ENCODE assay signal across 8 cellular contexts in the genomic region with DNA sequence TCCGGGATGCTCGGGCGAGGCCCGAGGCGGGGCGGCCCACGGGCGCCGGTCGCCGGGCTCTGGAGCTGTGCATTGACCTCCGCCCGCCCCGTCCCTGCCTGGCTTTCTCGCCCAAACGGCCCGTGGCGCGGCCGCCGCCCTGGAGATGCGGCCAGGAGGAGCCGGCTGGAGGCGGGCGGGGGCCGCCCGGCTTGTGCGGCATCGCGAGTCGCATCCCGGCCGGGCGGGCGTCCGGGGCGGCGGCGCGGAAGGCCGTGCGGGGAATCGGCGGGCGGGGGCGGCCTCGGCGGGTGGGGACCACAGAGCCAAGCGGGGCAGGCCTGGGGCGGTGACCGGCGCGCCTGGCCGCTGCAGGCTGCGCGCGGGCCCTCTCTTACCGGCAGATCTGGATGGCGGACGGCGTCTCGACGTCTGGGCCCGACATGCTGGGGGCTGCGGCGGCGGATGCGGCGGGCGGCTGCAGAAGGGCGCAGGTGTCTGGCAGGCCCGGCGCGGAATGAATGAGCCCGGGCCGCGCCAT. TPM values are rescaled to one million over a fixed set of nuclear protein-coding genes. Genes with fewer than 3 reads are reported as not detected.
DNase-seq lines count a peak whose midpoint lies in the region; TF ChIP-seq lines count a peak whose summit lies in the region.

No MANE protein-coding gene starts in this region.

- DNase-seq in RWPE1 (ENCODE audit: low spot score) (no peak), fibroblast of lung (ENCODE audit: low read depth in 2 of 2) (no peak), progenitor cell of endocrine pancreas (ENCODE audit: low spot score, unreplicated experiment) (peak; percentile 18), NCI-H446 treated with DMSO at 0.1 percent for 48 hours (lab: John Stamatoyannopoulos, UW) (no peak), cerebellar cortex (ENCODE audit: low spot score) (no peak), GM10266 (ENCODE audit: extremely low spot score) (no peak)

- H2AFZ ChIP-seq in fibroblast of lung (ENCODE audit: low read length), result peak overlapping the region; percentile 64

- no peaks in the 10 kb centered on the region for H4K20me1 ChIP-seq in fibroblast of lung (ENCODE audit: control insufficient read depth, extremely low read depth, insufficient read depth, low read length)

- H3K36me3 Mint-ChIP-seq in progenitor cell of endocrine pancreas (ENCODE audit: insufficient read depth), result no peaks in the 10 kb centered on the region

- H3K4me3 ChIP-seq in GM12875 (ENCODE audit: low read depth, low read length), result peak overlapping the region; percentile 70
- H3K4me3 ChIP-seq in HEK293 (ENCODE audit: low read depth, low read length), result peak overlapping the region; percentile 75
- H3K4me3 ChIP-seq in fibroblast of lung (replicated peaks in 1 of 4; ENCODE audit: control extremely low read depth in 1 of 4, insufficient read depth in 1 of 4, low read depth in 3 of 4, low read length in 4 of 4), result peak overlapping the region; percentile 59 to 65 (median 62)

- H3K27me3 Mint-ChIP-seq in progenitor cell of endocrine pancreas, result peaks cover 21% of the 10 kb centered on the region

- peak overlapping the region; percentile 96 for H3K4me2 ChIP-seq in fibroblast of lung (ENCODE audit: extremely low read depth, insufficient read depth, low read length)

- H3K79me2 ChIP-seq in fibroblast of lung (ENCODE audit: control insufficient read depth, insufficient read depth, low read length), result peaks cover 12% of the 10 kb centered on the region

- H3K4me3 Mint-ChIP-seq in progenitor cell of endocrine pancreas (ENCODE audit: low read depth), result peak overlapping the region; percentile 78

- CTCF ChIA-PET in HEK293 (lab: Yijun Ruan, JAX), result interaction anchor here (1.0 to 3.1 kb wide), 4 partner anchors 42 to 147 kb away, joined by 4 to 10 read pairs (median 7); no protein-coding TSS in a partner anchor
- CTCF ChIA-PET in RWPE1 (lab: Yijun Ruan, JAX), result interaction anchor here (1.0 to 1.7 kb wide), 2 partner anchors 12 to 147 kb away, joined by 3 to 4 read pairs; no protein-coding TSS in a partner anchor

- H3K4me1 Mint-ChIP-seq in progenitor cell of endocrine pancreas (ENCODE audit: low read depth), result peaks cover 9% of the 10 kb centered on the region

- POLR2A ChIA-PET in HEK293 (lab: Yijun Ruan, JAX), result interaction anchor here (1.0 to 2.0 kb wide), 10 partner anchors 8 to 187 kb away, joined by 3 to 11 read pairs (median 3); a partner anchor contains a TSS
- POLR2A ChIA-PET in RWPE1 (lab: Yijun Ruan, JAX; ENCODE audit: low non-redundant PET), result no interaction called here

- H3K9ac ChIP-seq in fibroblast of lung (ENCODE audit: insufficient read depth, low read length), result peak overlapping the region; percentile 78

- H3K9me3 Mint-ChIP-seq in progenitor cell of endocrine pancreas (ENCODE audit: low read depth), result no peaks in the 10 kb centered on the region

- H3K4me1 ChIP-seq in HEK293 (ENCODE audit: control insufficient read depth, insufficient read depth, low read length) (peaks cover 8% of the 10 kb centered on the region; the same call in 1 of the 2 replicates), fibroblast of lung (ENCODE audit: control insufficient read depth, extremely low read depth, insufficient read depth, low read length) (peaks cover 7% of the 10 kb centered on the region)

- H3K36me3 ChIP-seq in HEK293 (ENCODE audit: control insufficient read depth in 2 of 2, insufficient read depth in 1 of 2, low read length in 2 of 2) (peaks cover 0 to 9% of the 10 kb centered on the region in 2 experiments; a peak in 2 of 3 replicates), fibroblast of lung (ENCODE audit: control insufficient read depth, insufficient read depth, low read length) (no peaks in the 10 kb centered on the region)

- H3K27ac Mint-ChIP-seq in progenitor cell of endocrine pancreas, result no peak overlapping the region

- H3K9me3 ChIP-seq in HEK293 (ENCODE audit: control insufficient read depth, insufficient read depth, low read depth, low read length) (no peaks in the 10 kb centered on the region), fibroblast of lung (ENCODE audit: control insufficient read depth, insufficient read depth, low read depth, low read length) (no peaks in the 10 kb centered on the region)

- H3K27ac ChIP-seq in HEK293 (ENCODE audit: extremely low read depth, low read depth, low read length), result peak overlapping the region; percentile 57; the same call in 1 of the 2 replicates
- H3K27ac ChIP-seq in RWPE1, result peak overlapping the region; percentile 95
- peak overlapping the region; percentile 27 for H3K27ac ChIP-seq in fibroblast of lung (ENCODE audit: insufficient read depth, low read length)

- no peak for TF ChIP-seq CTCF in GM12875 (IDR thresholded peaks at IDR 0.05; ENCODE audit: borderline replicate concordance, insufficient read depth, low read depth, low read length)
- no peak for TF ChIP-seq CTCF in HEK293 (tag by site-specific recombination; IDR thresholded peaks at IDR 0.05)
- TF ChIP-seq CTCF in RWPE1 (conservative IDR thresholded peaks at IDR 0.05; ENCODE audit: low read depth), result no peak
- TF ChIP-seq CTCF in fibroblast of lung (conservative IDR thresholded peaks at IDR 0.05 in 1 of 2, IDR thresholded peaks at IDR 0.05 in 1 of 2; ENCODE audit: low read depth in 1 of 2, low read length in 2 of 2), result no peak
- TF ChIP-seq CTCF in progenitor cell of endocrine pancreas (IDR thresholded peaks at IDR 0.05; ENCODE audit: unreplicated experiment), result no peak
- TF ChIP-seq CTCF in GM10266 (IDR thresholded peaks at IDR 0.05; ENCODE audit: control insufficient read depth, insufficient read depth, low read depth, missing control alignments), result no peak

- no peaks in the 10 kb centered on the region for H3K27me3 ChIP-seq in fibroblast of lung (ENCODE audit: control insufficient read depth, insufficient read depth, low read length)

TF ChIP-seq in HEK293, 187 proteins besides CTCF, POLR2A, EP300 and RAD21 (continues in another document):
- TF ChIP-seq KLF10 (tag by site-specific recombination; IDR thresholded peaks at IDR 0.05) (no peak), ZNF114 (tag by site-specific recombination; IDR thresholded peaks at IDR 0.05) (no peak), ZNF548 (tag by site-specific recombination; IDR thresholded peaks at IDR 0.05) (no peak), ZFP69B (tag by site-specific recombination; IDR thresholded peaks at IDR 0.05) (peak; percentile 78), GLIS1 (tag by site-specific recombination; IDR thresholded peaks at IDR 0.05) (no peak), ZNF701 (tag by site-specific recombination; IDR thresholded peaks at IDR 0.05) (no peak), ZNF837 (tag by site-specific recombination; IDR thresholded peaks at IDR 0.05) (no peak), ZNF266 (tag by site-specific recombination; IDR thresholded peaks at IDR 0.05; ENCODE audit: low read depth) (no peak), ZNF302 (tag by site-specific recombination; IDR thresholded peaks at IDR 0.05; ENCODE audit: low read depth) (no peak), KLF9 (tag by site-specific recombination; IDR thresholded peaks at IDR 0.05; ENCODE audit: low read depth) (no peak), ZNF785 (tag by site-specific recombination; IDR thresholded peaks at IDR 0.05) (no peak)
- TF ChIP-seq, protein P1, sequence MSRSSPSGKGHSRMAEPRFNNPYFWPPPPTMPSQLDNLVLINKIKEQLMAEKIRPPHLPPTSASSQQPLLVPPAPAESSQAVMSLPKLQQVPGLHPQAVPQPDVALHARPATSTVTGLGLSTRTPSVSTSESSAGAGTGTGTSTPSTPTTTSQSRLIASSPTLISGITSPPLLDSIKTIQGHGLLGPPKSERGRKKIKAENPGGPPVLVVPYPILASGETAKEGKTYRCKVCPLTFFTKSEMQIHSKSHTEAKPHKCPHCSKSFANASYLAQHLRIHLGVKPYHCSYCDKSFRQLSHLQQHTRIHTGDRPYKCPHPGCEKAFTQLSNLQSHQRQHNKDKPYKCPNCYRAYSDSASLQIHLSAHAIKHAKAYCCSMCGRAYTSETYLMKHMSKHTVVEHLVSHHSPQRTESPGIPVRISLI (tag by site-specific recombination; IDR thresholded peaks at IDR 0.05), result no peak
- TF ChIP-seq, protein P2, sequence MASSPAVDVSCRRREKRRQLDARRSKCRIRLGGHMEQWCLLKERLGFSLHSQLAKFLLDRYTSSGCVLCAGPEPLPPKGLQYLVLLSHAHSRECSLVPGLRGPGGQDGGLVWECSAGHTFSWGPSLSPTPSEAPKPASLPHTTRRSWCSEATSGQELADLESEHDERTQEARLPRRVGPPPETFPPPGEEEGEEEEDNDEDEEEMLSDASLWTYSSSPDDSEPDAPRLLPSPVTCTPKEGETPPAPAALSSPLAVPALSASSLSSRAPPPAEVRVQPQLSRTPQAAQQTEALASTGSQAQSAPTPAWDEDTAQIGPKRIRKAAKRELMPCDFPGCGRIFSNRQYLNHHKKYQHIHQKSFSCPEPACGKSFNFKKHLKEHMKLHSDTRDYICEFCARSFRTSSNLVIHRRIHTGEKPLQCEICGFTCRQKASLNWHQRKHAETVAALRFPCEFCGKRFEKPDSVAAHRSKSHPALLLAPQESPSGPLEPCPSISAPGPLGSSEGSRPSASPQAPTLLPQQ (tag by site-specific recombination; IDR thresholded peaks at IDR 0.05), result peak; percentile 78

RNA-seq across cellular contexts. Expression of a gene that starts 0.6 kb away (rescaled TPM):
- total RNA-seq in fibroblast of lung (22.3 and 58.0 TPM in 2 replicates), progenitor cell of endocrine pancreas (30.2 and 30.3 TPM in 2 replicates)
- 50.7 and 141 TPM in 2 replicates for polyA plus RNA-seq in fibroblast of lung
- polyA plus RNA-seq in fibroblast of lung (2012), result 52.2 and 154 TPM in 2 replicates
- polyA minus RNA-seq in fibroblast of lung (ENCODE audit: low replicate concordance), result 41.2 and 134 TPM in 2 replicates

RNA-seq across cellular contexts. Expression of a gene that starts 26.8 kb away (rescaled TPM):
- 0.26 and 0.50 TPM in 2 replicates for total RNA-seq in fibroblast of lung
- 0.02 TPM in 1 of 2 replicates, not detected in the other for polyA plus RNA-seq in fibroblast of lung
- polyA plus RNA-seq in fibroblast of lung (2012), result 0.08 TPM in 1 of 2 replicates, not detected in the other
- not detected in 2 replicates for polyA minus RNA-seq in fibroblast of lung (ENCODE audit: low replicate concordance)
- total RNA-seq in progenitor cell of endocrine pancreas, result 0.07 and 0.12 TPM in 2 replicates

RNA-seq across cellular contexts. Expression of a gene that starts 31.6 kb away (rescaled TPM):
- not detected in 2 replicates for total RNA-seq in fibroblast of lung
- polyA plus RNA-seq in fibroblast of lung, result not detected in 2 replicates
- not detected in 2 replicates for polyA plus RNA-seq in fibroblast of lung (2012)
- polyA minus RNA-seq in fibroblast of lung (ENCODE audit: low replicate concordance), result not detected in 2 replicates
- total RNA-seq in progenitor cell of endocrine pancreas, result 49.5 and 54.0 TPM in 2 replicates

Comparison
In these comparisons a context has a peak if more than half of its experiments do, and no peak if none do; other contexts are left out.
1. H3K27ac ChIP-seq: peak in every context shown above with its lines; median percentile 95 in RWPE1; 57 in HEK293; 27 in fibroblast of lung.
2. RNA of a gene that starts 31.6 kb away (total RNA-seq): 49.5 to 54.0 TPM in progenitor cell of endocrine pancreas; not detected in fibroblast of lung; every median in the first group is over 10 times any median in the second.
3. Peak in every context shown above with its lines, with median percentiles within 50 percentile points of each other: H3K4me3 ChIP-seq.